8 cellular contexts compared by ENCODE assay signal in the genomic region with DNA sequence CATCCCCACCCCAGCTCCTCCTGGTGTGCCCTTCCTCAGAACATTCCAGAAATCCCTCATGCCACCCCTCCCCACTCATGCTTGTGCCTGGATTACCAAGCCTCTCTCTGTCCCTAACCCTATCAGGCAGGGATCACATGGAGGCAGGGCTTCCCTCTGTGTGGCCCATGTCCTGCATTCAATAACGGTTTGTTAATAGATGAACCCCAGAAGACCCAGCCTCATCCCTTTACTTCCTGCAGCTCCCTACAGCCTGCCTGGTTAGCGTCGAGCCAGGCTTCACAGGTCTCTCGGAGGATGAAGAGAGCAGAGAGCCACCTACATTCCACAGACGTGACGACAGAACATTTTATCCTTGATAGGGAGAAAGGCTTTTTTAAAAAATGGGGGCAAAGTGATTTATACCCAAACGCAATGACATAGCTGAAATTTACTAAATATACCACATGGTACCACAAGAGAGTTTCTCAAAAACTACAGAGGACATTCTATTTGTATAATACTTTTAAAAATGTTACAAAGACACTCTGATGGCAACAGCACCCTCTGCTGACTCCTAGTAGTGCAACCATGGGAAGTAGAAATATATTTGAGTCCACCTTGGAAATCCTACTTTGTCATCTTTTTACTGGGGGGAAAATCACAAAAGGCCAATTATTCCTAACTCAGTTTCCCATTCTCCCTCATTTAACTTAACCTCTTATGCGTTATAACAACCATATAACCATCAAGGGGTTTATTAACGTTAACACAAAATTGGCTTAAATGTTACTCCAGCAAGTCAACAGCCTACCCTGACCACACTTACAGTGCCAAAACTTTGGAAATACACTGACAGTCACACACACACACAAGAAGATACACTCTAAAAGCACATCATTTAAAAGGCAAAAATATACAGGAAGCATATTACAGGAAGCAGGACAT. TPM values are rescaled to one million over a fixed set of nuclear protein-coding genes. Genes with fewer than 3 reads are reported as not detected.
DNase-seq lines count a peak whose midpoint lies in the region; ATAC-seq and TF ChIP-seq lines count a peak whose summit lies in the region.

No MANE protein-coding gene starts in this region.

- peaks cover 3% of the 10 kb centered on the region for H3K27me3 ChIP-seq in BE2C

- peaks cover 14% of the 10 kb centered on the region for H3K27me3 Mint-ChIP-seq in chondrocyte (ENCODE audit: low read depth)
- H3K27me3 Mint-ChIP-seq in activated T-cell treated with anti-CD3 and anti-CD28 coated beads, Interleukin-2, amount 50 U/mL, for 4 hours (ENCODE audit: low read depth) = no peaks in the 10 kb centered on the region

- no peaks in the 10 kb centered on the region for H3K36me3 ChIP-seq in BE2C

- no peak overlapping the region for H3K27ac Mint-ChIP-seq in chondrocyte (ENCODE audit: unreplicated experiment)

- no peaks in the 10 kb centered on the region for H3K4me1 ChIP-seq in BE2C

- no peaks in the 10 kb centered on the region for H3K9me3 ChIP-seq in BE2C

- H3K4me3 Mint-ChIP-seq in chondrocyte (ENCODE audit: unreplicated experiment) = no peak overlapping the region
- no peak overlapping the region for H3K4me3 Mint-ChIP-seq in activated T-cell treated with anti-CD3 and anti-CD28 coated beads, Interleukin-2, amount 50 U/mL, for 4 hours

- no peak for ATAC-seq in HG02870 (IDR thresholded peaks at IDR 0.05; ENCODE audit: unreplicated experiment)
- ATAC-seq in activated T-cell treated with anti-CD3 and anti-CD28 coated beads, Interleukin-2, amount 50 U/mL, for 4 hours = no peak

- H3K4me3 ChIP-seq in BE2C (ENCODE audit: low read depth, low read length) = no peak overlapping the region
- H3K4me3 ChIP-seq in GM12875 (ENCODE audit: low read depth, low read length) = no peak overlapping the region

- H3K36me3 Mint-ChIP-seq in chondrocyte (ENCODE audit: low read depth) = peaks cover 2% of the 10 kb centered on the region
- no peaks in the 10 kb centered on the region for H3K36me3 Mint-ChIP-seq in activated T-cell treated with anti-CD3 and anti-CD28 coated beads, Interleukin-2, amount 50 U/mL, for 4 hours (ENCODE audit: insufficient read depth)

- DNase-seq in BE2C = no peak
- peak; percentile 74 for DNase-seq in NCI-H69 (lab: John Stamatoyannopoulos, UW)
- DNase-seq in chondrocyte (ENCODE audit: low spot score) = no peak
- peak; percentile 78 for DNase-seq in medulla oblongata (ENCODE audit: extremely low spot score)
- no peak for DNase-seq in 8988T
- no peak for DNase-seq in activated T-cell treated with anti-CD3 and anti-CD28 coated beads, Interleukin-2, amount 50 U/mL, for 4 hours

- H3K9me3 Mint-ChIP-seq in chondrocyte (ENCODE audit: low read depth) = peaks cover 6% of the 10 kb centered on the region
- H3K9me3 Mint-ChIP-seq in activated T-cell treated with anti-CD3 and anti-CD28 coated beads, Interleukin-2, amount 50 U/mL, for 4 hours = peaks cover 6% of the 10 kb centered on the region

- no peaks in the 10 kb centered on the region for H3K4me1 Mint-ChIP-seq in chondrocyte (ENCODE audit: low read depth)
- peaks cover 7% of the 10 kb centered on the region for H3K4me1 Mint-ChIP-seq in activated T-cell treated with anti-CD3 and anti-CD28 coated beads, Interleukin-2, amount 50 U/mL, for 4 hours (ENCODE audit: low read depth)

- TF ChIP-seq CTCF in BE2C (IDR thresholded peaks at IDR 0.05; ENCODE audit: low read depth, low read length) (peak; percentile 55), GM12875 (IDR thresholded peaks at IDR 0.05; ENCODE audit: borderline replicate concordance, insufficient read depth, low read depth, low read length) (peak; percentile 32; the same call in 1 of the 2 replicates), chondrocyte (IDR thresholded peaks at IDR 0.05) (peak; percentile 83)

RNA-seq across cellular contexts. Expression of a gene that starts 30.7 kb away (rescaled TPM):
- 0.56 TPM for polyA plus RNA-seq in BE2C (2012; ENCODE audit: insufficient read depth, insufficient read length, low read depth)
- total RNA-seq in chondrocyte = 0.57 to 0.95 TPM (median 0.92 TPM) in 3 replicates
- 1 to 10 TPM in 2 of 3 donors, under 1 TPM in 1; 0.71 to 1.2 (median 1.2) TPM for total RNA-seq in activated T-cell treated with anti-CD3 and anti-CD28 coated beads, Interleukin-2, amount 50 U/mL, for 4 hours

RNA-seq across cellular contexts. Expression of a gene that starts 31.4 kb away (rescaled TPM):
- polyA plus RNA-seq in BE2C (2012; ENCODE audit: insufficient read depth, insufficient read length, low read depth) = 49.1 TPM
- total RNA-seq in chondrocyte = 22.7 to 39.7 TPM (median 23.8 TPM) in 3 replicates
- total RNA-seq in activated T-cell treated with anti-CD3 and anti-CD28 coated beads, Interleukin-2, amount 50 U/mL, for 4 hours = 10 to 100 TPM; 52.3 to 64.2 (median 56.5) TPM

Comparison
In these comparisons a context has a peak if more than half of its experiments do, and no peak if none do; other contexts are left out.
1. DNase-seq: peak in NCI-H69 (single experiment) and medulla oblongata (single experiment); none in BE2C (single experiment), chondrocyte (single experiment), 8988T (single experiment) and activated T-cell treated with anti-CD3 and anti-CD28 coated beads, Interleukin-2, amount 50 U/mL, for 4 hours (single experiment).
2. CTCF ChIP-seq: peak in every context shown above with its lines; median percentile 83 in chondrocyte; 55 in BE2C; 32 in GM12875.